In the genomic region with DNA sequence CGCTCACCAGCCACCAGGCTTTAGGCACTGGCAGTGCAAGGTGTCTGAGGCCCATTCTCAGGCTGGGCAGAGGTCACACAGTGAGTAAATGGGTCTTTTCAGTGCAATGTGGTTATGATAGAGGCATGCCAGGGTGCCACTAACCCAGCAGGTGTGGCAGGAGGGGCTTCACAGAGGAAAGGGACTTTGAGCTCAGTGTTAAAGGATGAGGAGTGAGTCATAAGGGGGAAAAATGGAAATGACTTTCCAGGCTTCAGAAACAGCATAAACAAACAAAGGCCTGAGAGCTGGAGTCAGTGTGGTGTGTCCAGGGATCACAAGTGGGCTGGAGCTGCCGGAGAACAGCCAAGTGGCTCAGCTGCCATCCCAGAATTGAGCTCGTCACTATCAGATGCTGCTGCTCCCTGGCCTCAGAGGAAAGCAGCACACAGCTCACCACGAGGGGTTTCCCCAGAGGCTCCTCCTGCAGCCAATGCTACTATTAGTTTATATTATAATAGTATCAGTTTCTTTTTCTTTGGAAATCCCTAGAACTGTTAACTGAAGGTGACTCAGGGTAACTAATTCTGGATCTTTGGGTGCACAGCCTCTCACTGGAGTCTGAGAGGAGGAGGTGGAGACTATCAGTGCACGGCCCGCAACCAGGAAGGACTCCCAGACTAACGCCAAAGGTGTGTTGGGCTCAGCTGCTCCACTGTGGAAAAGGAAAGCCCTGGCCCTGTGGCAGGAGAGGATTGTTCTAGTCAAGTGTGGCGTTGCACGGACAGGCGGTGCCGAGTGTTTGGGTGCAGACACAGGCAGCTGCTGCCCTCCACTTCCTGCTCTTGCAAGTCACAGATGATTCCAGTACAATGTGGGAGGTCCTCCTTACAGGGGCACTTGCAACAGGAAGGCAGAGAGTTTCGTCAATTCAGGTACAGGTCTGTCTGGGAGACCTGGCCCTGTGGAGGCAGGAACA, we compare ENCODE assay signal across 8 cellular contexts. TPM values are rescaled to one million over a fixed set of nuclear protein-coding genes. Genes with fewer than 3 reads are reported as not detected.
A peak's percentile ranks its signal among the peaks of the same experiment; 100 is the strongest.
DNase-seq lines count a peak whose midpoint lies in the region; ATAC-seq and TF ChIP-seq lines count a peak whose summit lies in the region.

No MANE protein-coding gene starts in this region.

- WGBS in mesenchymal stem cell = 56% methylated on average over 10 of the region's 12 CpGs

- peaks cover 19% of the 10 kb centered on the region for H3K79me1 ChIP-seq in mesenchymal stem cell (replicated peaks; ENCODE audit: low read length, poor library complexity, severe bottlenecking)

- peaks cover 19% of the 10 kb centered on the region; the same call in 1 of the 2 replicates for H3K36me3 Mint-ChIP-seq in WTC11

- H3K4me1 ChIP-seq in BE2C (peaks cover 11% of the 10 kb centered on the region), mesenchymal stem cell (ENCODE audit: control insufficient read depth, insufficient read depth, low read depth, low read length) (peaks cover 14% of the 10 kb centered on the region)

- H2BK5ac ChIP-seq in mesenchymal stem cell (ENCODE audit: low read depth, low read length, poor library complexity, severe bottlenecking) = no peak overlapping the region

- no peaks in the 10 kb centered on the region for H3K27me3 Mint-ChIP-seq in WTC11 (ENCODE audit: low read depth)

- H3K36me3 ChIP-seq in BE2C (no peaks in the 10 kb centered on the region; the same call in 1 of the 2 replicates), mesenchymal stem cell (ENCODE audit: control insufficient read depth in 1 of 2, insufficient read depth in 2 of 2, low read depth in 1 of 2, low read length in 2 of 2) (peaks cover 38 to 48% of the 10 kb centered on the region in 2 experiments)

- H4K91ac ChIP-seq in mesenchymal stem cell (ENCODE audit: low read length) = no peak overlapping the region

- peak overlapping the region; percentile 54 to 58 for H3K18ac ChIP-seq in mesenchymal stem cell (ENCODE audit: low read depth in 1 of 2, low read length in 2 of 2)

- no peak overlapping the region for H2BK15ac ChIP-seq in mesenchymal stem cell (ENCODE audit: low read depth, poor library complexity, severe bottlenecking)

- peaks cover 14% of the 10 kb centered on the region for H3K4me1 Mint-ChIP-seq in WTC11

- peak overlapping the region; percentile 47 for H3K27ac Mint-ChIP-seq in WTC11

- H3K9me3 Mint-ChIP-seq in WTC11 = no peaks in the 10 kb centered on the region

- CTCF ChIA-PET in WTC11 (lab: Charles Lee) = interaction anchor here (0.6 to 1.5 kb wide), 3 partner anchors 33 to 1058 kb away, joined by 3 to 6 read pairs (median 3); no protein-coding TSS in a partner anchor

- no peaks in the 10 kb centered on the region for H3K27me3 ChIP-seq in BE2C
- H3K27me3 ChIP-seq in mesenchymal stem cell (ENCODE audit: control insufficient read depth in 1 of 2, insufficient read depth in 1 of 2, low read length in 2 of 2) = no peaks in the 10 kb centered on the region

- H3K27ac ChIP-seq in cingulate gyrus (ENCODE audit: low read depth, low read length) = peak overlapping the region; percentile 91
- peak overlapping the region; percentile 6 for H3K27ac ChIP-seq in mesenchymal stem cell (ENCODE audit: low read length, poor library complexity, severe bottlenecking)

- no peak overlapping the region for H3K4me2 ChIP-seq in mesenchymal stem cell (ENCODE audit: low read length, poor library complexity, severe bottlenecking)

- DNase-seq in BE2C = peak; percentile 42
- DNase-seq in WTC11 (ENCODE audit: low spot score) = no peak
- DNase-seq in mesenchymal stem cell = peak; percentile 98
- DNase-seq in stimulated activated CD8-positive, alpha-beta memory T cell treated with anti-CD3 and anti-CD28 coated beads, Interleukin-15, amount 100 ng/mL, for 48 hours (ENCODE audit: low read depth in 2 of 2) = peak; percentile 59 to 62
- DNase-seq in NCI-H524 (lab: John Stamatoyannopoulos, UW) = no peak

- peak overlapping the region in 1 of 2 experiments; percentile 65 for H3K4ac ChIP-seq in mesenchymal stem cell (ENCODE audit: low read depth in 1 of 2, low read length in 2 of 2)

- H3K4me3 ChIP-seq in BE2C (ENCODE audit: low read depth, low read length) (no peak overlapping the region), mesenchymal stem cell (ENCODE audit: insufficient read depth in 1 of 2, low read depth in 1 of 2, low read length in 2 of 2) (peak overlapping the region in 1 of 2 experiments; percentile 70)

- peak overlapping the region in 1 of 2 experiments; percentile 94 for H2BK12ac ChIP-seq in mesenchymal stem cell (ENCODE audit: low read length in 2 of 2)

- no peak for TF ChIP-seq CTCF in BE2C (IDR thresholded peaks at IDR 0.05; ENCODE audit: low read depth, low read length)
- TF ChIP-seq CTCF in WTC11 (IDR thresholded peaks at IDR 0.05) = no peak

- peak overlapping the region in 1 of 2 experiments; percentile 94 for H3K14ac ChIP-seq in mesenchymal stem cell (ENCODE audit: low read length in 2 of 2)

- peak overlapping the region; percentile 21 for H4K8ac ChIP-seq in mesenchymal stem cell (ENCODE audit: low read length)

- H3K9me3 ChIP-seq in BE2C = no peaks in the 10 kb centered on the region
- no peaks in the 10 kb centered on the region for H3K9me3 ChIP-seq in mesenchymal stem cell (ENCODE audit: control insufficient read depth, low read length)

- H3K9ac ChIP-seq in mesenchymal stem cell (ENCODE audit: low read length) = peak overlapping the region; percentile 79

- ATAC-seq in GM19324 (IDR thresholded peaks at IDR 0.05; ENCODE audit: low FRiP score, unreplicated experiment) (peak; percentile 80), HG03442 (IDR thresholded peaks at IDR 0.05; ENCODE audit: unreplicated experiment) (peak; percentile 83), WTC11 (no peak)

- no peak overlapping the region for H3K23ac ChIP-seq in mesenchymal stem cell (ENCODE audit: low read length in 2 of 2)

- no peak overlapping the region for H2AK5ac ChIP-seq in mesenchymal stem cell (ENCODE audit: low read length, severe bottlenecking)

- no peak overlapping the region for H2BK120ac ChIP-seq in mesenchymal stem cell (ENCODE audit: low read depth, low read length)

- peak overlapping the region; percentile 6 for H2AFZ ChIP-seq in mesenchymal stem cell (ENCODE audit: low read depth, low read length)

- no peak overlapping the region for H3K4me3 Mint-ChIP-seq in WTC11

- POLR2A ChIA-PET in WTC11 (lab: Charles Lee) = no interaction called here

TF ChIP-seq in WTC11, 78 proteins besides CTCF, POLR2A, EP300 and RAD21 (continues in another document):
- TF ChIP-seq IRF2 (CRISPR knock-in tag; IDR thresholded peaks at IDR 0.05; ENCODE audit: borderline replicate concordance, low read depth) = no peak
- TF ChIP-seq, protein P1, sequence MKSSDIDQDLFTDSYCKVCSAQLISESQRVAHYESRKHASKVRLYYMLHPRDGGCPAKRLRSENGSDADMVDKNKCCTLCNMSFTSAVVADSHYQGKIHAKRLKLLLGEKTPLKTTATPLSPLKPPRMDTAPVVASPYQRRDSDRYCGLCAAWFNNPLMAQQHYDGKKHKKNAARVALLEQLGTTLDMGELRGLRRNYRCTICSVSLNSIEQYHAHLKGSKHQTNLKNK (CRISPR knock-in tag; IDR thresholded peaks at IDR 0.05) = no peak
- TF ChIP-seq, protein P2, sequence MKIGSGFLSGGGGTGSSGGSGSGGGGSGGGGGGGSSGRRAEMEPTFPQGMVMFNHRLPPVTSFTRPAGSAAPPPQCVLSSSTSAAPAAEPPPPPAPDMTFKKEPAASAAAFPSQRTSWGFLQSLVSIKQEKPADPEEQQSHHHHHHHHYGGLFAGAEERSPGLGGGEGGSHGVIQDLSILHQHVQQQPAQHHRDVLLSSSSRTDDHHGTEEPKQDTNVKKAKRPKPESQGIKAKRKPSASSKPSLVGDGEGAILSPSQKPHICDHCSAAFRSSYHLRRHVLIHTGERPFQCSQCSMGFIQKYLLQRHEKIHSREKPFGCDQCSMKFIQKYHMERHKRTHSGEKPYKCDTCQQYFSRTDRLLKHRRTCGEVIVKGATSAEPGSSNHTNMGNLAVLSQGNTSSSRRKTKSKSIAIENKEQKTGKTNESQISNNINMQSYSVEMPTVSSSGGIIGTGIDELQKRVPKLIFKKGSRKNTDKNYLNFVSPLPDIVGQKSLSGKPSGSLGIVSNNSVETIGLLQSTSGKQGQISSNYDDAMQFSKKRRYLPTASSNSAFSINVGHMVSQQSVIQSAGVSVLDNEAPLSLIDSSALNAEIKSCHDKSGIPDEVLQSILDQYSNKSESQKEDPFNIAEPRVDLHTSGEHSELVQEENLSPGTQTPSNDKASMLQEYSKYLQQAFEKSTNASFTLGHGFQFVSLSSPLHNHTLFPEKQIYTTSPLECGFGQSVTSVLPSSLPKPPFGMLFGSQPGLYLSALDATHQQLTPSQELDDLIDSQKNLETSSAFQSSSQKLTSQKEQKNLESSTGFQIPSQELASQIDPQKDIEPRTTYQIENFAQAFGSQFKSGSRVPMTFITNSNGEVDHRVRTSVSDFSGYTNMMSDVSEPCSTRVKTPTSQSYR (CRISPR knock-in tag; IDR thresholded peaks at IDR 0.05) = no peak
- no peak for TF ChIP-seq ZNF396 (CRISPR knock-in tag; IDR thresholded peaks at IDR 0.05; ENCODE audit: borderline replicate concordance)
- TF ChIP-seq, protein P3, sequence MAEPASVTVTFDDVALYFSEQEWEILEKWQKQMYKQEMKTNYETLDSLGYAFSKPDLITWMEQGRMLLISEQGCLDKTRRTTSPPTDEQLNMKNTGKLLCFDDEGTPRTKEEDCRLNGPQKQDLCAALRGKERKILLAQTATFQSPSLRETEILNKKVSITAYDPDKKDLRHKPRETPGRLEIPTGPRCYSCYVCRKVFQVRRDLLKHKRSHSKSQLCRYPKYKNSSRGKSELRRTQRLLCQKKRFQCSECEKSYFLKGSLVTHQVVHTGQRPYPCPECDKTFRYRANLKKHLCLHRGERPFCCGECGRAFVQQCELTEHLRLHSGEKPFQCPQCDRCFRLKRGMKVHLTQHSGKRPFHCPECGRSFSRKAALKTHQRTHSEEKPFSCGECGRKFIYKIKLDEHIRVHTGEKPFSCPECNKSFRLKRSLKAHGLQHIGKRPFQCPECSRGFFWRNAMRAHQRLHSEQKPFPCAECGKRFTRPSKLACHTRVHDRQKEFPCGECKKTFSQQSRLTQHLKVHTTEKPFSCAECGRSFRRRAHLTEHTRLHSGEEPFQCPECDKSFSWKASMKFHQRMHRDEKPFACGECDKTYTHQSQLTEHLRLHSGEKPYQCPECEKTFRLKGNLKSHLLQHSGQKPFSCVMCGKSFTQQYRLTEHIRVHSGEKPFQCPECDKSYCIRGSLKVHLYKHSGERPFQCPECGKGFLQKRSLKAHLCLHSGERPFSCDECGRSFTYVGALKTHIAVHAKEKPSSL (CRISPR knock-in tag; conservative IDR thresholded peaks at IDR 0.05) = no peak
- TF ChIP-seq, protein P4, sequence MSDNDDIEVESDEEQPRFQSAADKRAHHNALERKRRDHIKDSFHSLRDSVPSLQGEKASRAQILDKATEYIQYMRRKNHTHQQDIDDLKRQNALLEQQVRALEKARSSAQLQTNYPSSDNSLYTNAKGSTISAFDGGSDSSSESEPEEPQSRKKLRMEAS (CRISPR knock-in tag; IDR thresholded peaks at IDR 0.05) = no peak
- no peak for TF ChIP-seq CREM (CRISPR knock-in tag; IDR thresholded peaks at IDR 0.05)
- TF ChIP-seq TEAD4 (CRISPR knock-in tag; IDR thresholded peaks at IDR 0.05) = no peak

RNA-seq across cellular contexts. Expression of a gene that starts 39.5 kb away (rescaled TPM):
- 11.0 TPM for polyA plus RNA-seq in BE2C (2012; ENCODE audit: insufficient read depth, insufficient read length, low read depth)
- 10.2 to 14.8 TPM (median 12.9 TPM) in 3 replicates for total RNA-seq in WTC11 (2021)
- 4.4 TPM for polyA plus RNA-seq in mesenchymal stem cell (2013, experiment 1 of 2)
- polyA plus RNA-seq in mesenchymal stem cell (2013, experiment 2 of 2) = 4.4 TPM

Comparison
In these comparisons a context has a peak if more than half of its experiments do, and no peak if none do; other contexts are left out.
1. DNase-seq: peak in BE2C (single experiment), mesenchymal stem cell (single experiment) and stimulated activated CD8-positive, alpha-beta memory T cell treated with anti-CD3 and anti-CD28 coated beads, Interleukin-15, amount 100 ng/mL, for 48 hours (2 of 2); none in WTC11 (single experiment) and NCI-H524 (0 of 2).